Comparison of ENCODE assay signal across 25 cellular contexts in genomic region chr11:75146711-75147110, GRCh38. TPM values are rescaled to one million over a fixed set of nuclear protein-coding genes. Genes with fewer than 3 reads are reported as not detected.
"Had no signal": no experiment of that assay in that cellular context is flagged by ENCODE, and none has a peak within 500 bp of the region (broad histone marks: within the 10 kb centered on the region; RNA-seq: fewer than 3 reads in every experiment).

No MANE protein-coding gene starts in this region.

- H3K9me3 Mint-ChIP-seq: natural killer cell, neural progenitor cell had no signal

- H3K9ac ChIP-seq: neural progenitor cell had no signal

- H3K4me2 ChIP-seq: neural progenitor cell had no signal

- H3K4me1 ChIP-seq: neural progenitor cell had no signal

- FAIRE-seq: colon, endothelial cell of umbilical vein, small intestine, urothelium cell line had no signal

- H2AFZ ChIP-seq: neural progenitor cell had no signal

- H3K36me3 ChIP-seq: neural progenitor cell, ovary, right atrium auricular region, thoracic aorta had no signal

- H3K27me3 ChIP-seq: neural progenitor cell, ovary, right atrium auricular region had no signal

- DNase-seq: cerebellar nuclear complex; dermis blood vessel endothelial cell; foreskin melanocyte; hippocampal formation; left colon; natural killer cell; nucleus accumbens; ovary; stimulated activated CD4-positive, alpha-beta T cell treated with anti-CD3 and anti-CD28 coated beads, Interleukin-12 subunit alpha, Interleukin-12 subunit beta, amount 100 ng/mL, for 4 hours; stimulated activated naive CD4-positive, alpha-beta T cell treated with Interleukin-2 at 50 U/mL for 16 hours; trophoblast cell had no signal

- H3K4me3 ChIP-seq: neural progenitor cell, ovary, right atrium auricular region, thoracic aorta had no signal

- H3K27ac ChIP-seq: neural progenitor cell, ovary, right atrium auricular region, thoracic aorta had no signal

- H3K36me3 Mint-ChIP-seq: natural killer cell, neural progenitor cell had no signal

- ATAC-seq: natural killer cell had no signal

- H3K27ac Mint-ChIP-seq: neural progenitor cell had no signal

- H3K4me3 Mint-ChIP-seq: natural killer cell, neural progenitor cell had no signal

- H3K9me3 ChIP-seq: ovary, right atrium auricular region, thoracic aorta had no signal

RNA-seq across cellular contexts. Expression of gene SLCO2B1, which starts 4.2 kb away (rescaled TPM):
- total RNA-seq: endothelial cell of umbilical vein, natural killer cell had no signal

RNA-seq across cellular contexts. Expression of gene OR2AT4, which starts 50.0 kb away (rescaled TPM):
- total RNA-seq: dermis blood vessel endothelial cell, endothelial cell of umbilical vein, kidney epithelial cell, left colon, liver, lung microvascular endothelial cell, mucosa of gallbladder, myocyte, natural killer cell, ovary, posterior vena cava, right atrium auricular region, thoracic aorta had no signal
- polyA plus RNA-seq: endothelial cell of umbilical vein, esophagus, liver, small intestine had no signal
